ENCODE assay signal across 8 cellular contexts in the genomic region with DNA sequence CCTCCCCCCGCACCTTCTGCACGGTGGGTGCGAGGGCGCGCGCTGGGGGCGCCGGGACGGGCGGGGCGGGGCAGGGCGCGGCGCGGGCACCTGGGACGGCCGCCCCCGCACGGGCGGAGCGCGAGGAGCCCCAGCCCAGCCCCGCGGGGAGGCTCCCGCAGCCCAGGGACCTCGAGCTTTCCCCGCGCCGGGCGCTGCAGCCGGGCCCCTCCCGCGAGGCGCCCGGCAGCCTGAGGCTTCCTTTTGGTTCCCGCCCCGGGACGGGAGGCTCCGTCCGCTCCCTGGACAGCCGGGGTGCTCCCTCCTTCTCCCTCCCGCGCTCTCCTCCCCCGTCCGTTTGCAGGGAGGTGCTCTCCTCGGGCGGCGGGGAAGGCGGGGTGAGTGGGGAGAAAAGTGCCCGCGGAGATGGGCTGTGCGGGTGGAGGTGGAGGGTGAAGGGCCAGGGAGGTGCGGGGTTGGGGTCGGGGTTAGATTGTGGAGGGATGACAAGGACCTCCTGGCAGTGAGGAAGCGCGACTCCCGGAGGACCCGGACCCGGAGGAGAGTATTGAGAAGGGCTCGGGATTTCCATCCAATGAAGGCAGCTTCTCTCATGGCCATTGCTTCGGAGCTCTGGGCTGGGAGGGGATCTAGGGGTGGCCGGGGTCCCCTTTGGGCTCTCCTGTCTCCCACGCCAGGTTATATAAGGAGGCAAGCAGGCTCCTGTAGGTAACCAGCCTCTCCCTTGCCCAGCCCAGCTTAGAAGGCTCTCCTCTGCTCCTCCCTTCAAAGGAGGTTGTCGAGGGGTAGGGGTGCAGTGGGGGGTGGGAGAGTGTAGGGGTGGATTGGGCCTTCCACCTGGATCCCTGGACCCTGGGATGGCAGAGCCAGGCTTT. TPM values are rescaled to one million over a fixed set of nuclear protein-coding genes. Genes with fewer than 3 reads are reported as not detected.
DNase-seq lines count a peak whose midpoint lies in the region; ATAC-seq and TF ChIP-seq lines count a peak whose summit lies in the region.

No MANE protein-coding gene starts in this region.

- H3K4me1 ChIP-seq in esophagus (ENCODE audit: control insufficient read depth in 2 of 2, insufficient read depth in 2 of 2, low read length in 1 of 2), result peaks cover 6 to 17% of the 10 kb centered on the region in 2 donors
- peaks cover 8 to 47% of the 10 kb centered on the region in 2 donors for H3K4me1 ChIP-seq in muscle layer of duodenum (ENCODE audit: control insufficient read depth in 1 of 2, insufficient read depth in 2 of 2, low read length in 2 of 2)
- H3K4me1 ChIP-seq in uterus, result peaks cover 0 to 25% of the 10 kb centered on the region in 2 donors

- TF ChIP-seq CTCF in WI38 (IDR thresholded peaks at IDR 0.05; ENCODE audit: low read depth, low read length) (no peak), uterus (IDR thresholded peaks at IDR 0.05) (no peak)

- H3K27ac ChIP-seq in esophagus (ENCODE audit: low read depth in 2 of 2, low read length in 1 of 2) (peak overlapping the region; percentile 79 to 80), muscle layer of duodenum (ENCODE audit: low read length) (peak overlapping the region; percentile 74), uterus (peak overlapping the region; percentile 81)

- WGBS in esophagus, 2 donors, result 1 to 2% methylated on average over 43 to 64 of the region's 64 CpGs

- ATAC-seq in HG03039 (IDR thresholded peaks at IDR 0.05; ENCODE audit: unreplicated experiment), result peak; percentile 20

- intact Hi-C loops in uterus (cut with DNase I; ENCODE audit: low total_unique reads), result no loop called here

- DNase-seq in NCI-H2171 (lab: John Stamatoyannopoulos, UW) (peak; percentile 9), NCI-H2171 treated with DMSO at 0.1 percent for 48 hours (lab: John Stamatoyannopoulos, UW) (no peak), uterus (peak; percentile 43 to 55), NCI-H1105 (lab: John Stamatoyannopoulos, UW) (no peak)

- no peaks in the 10 kb centered on the region for H3K27me3 ChIP-seq in esophagus (ENCODE audit: control insufficient read depth in 1 of 2, insufficient read depth in 2 of 2, low read length in 2 of 2)
- no peaks in the 10 kb centered on the region for H3K27me3 ChIP-seq in muscle layer of duodenum (ENCODE audit: low read depth, low read length)
- H3K27me3 ChIP-seq in uterus, result no peaks in the 10 kb centered on the region

- H3K36me3 ChIP-seq in esophagus (ENCODE audit: control insufficient read depth in 2 of 2, insufficient read depth in 2 of 2, low read length in 1 of 2), result peaks cover 0 to 4% of the 10 kb centered on the region in 2 donors
- H3K36me3 ChIP-seq in muscle layer of duodenum (ENCODE audit: control insufficient read depth in 1 of 2, insufficient read depth in 2 of 2, low read length in 2 of 2), result peaks cover 5 to 7% of the 10 kb centered on the region in 2 donors
- H3K36me3 ChIP-seq in uterus, result no peaks in the 10 kb centered on the region

- peak overlapping the region; percentile 83 for H3K4me3 ChIP-seq in WI38 (ENCODE audit: low read depth, low read length)
- H3K4me3 ChIP-seq in esophagus (ENCODE audit: low read depth in 1 of 2, low read length in 2 of 2), result peak overlapping the region; percentile 50 to 76
- peak overlapping the region; percentile 62 to 78 for H3K4me3 ChIP-seq in muscle layer of duodenum (ENCODE audit: low read depth in 1 of 2, low read length in 2 of 2)
- H3K4me3 ChIP-seq in uterus, result peak overlapping the region; percentile 71 to 91

- H3K9me3 ChIP-seq in esophagus (ENCODE audit: control insufficient read depth in 2 of 2, insufficient read depth in 1 of 2, low read depth in 1 of 2, low read length in 1 of 2) (no peaks in the 10 kb centered on the region), muscle layer of duodenum (ENCODE audit: control insufficient read depth in 1 of 2, low read length in 2 of 2) (no peaks in the 10 kb centered on the region), uterus (no peaks in the 10 kb centered on the region)

- TF ChIP-seq POLR2A in uterus (IDR thresholded peaks at IDR 0.05), result no peak

RNA-seq across cellular contexts. Expression of gene JDP2, which starts 0.6 kb away (rescaled TPM):
- 10 to 100 TPM; 13.4 to 18.4 TPM for polyA plus RNA-seq in esophagus
- 10 to 100 TPM; 32.9 to 86.8 (median 50.1) TPM for total RNA-seq in uterus

Comparison
In these comparisons a context has a peak if more than half of its experiments do, and no peak if none do; other contexts are left out.
1. DNase-seq: peak in NCI-H2171 (single experiment) and uterus (2 of 2); none in NCI-H2171 treated with DMSO at 0.1 percent for 48 hours (single experiment) and NCI-H1105 (single experiment).
2. Peak in every context shown above with its lines, with median percentiles within 50 percentile points of each other: H3K4me3 ChIP-seq and H3K27ac ChIP-seq.